Comparison of ENCODE assay signal across 8 cellular contexts in the genomic region with DNA sequence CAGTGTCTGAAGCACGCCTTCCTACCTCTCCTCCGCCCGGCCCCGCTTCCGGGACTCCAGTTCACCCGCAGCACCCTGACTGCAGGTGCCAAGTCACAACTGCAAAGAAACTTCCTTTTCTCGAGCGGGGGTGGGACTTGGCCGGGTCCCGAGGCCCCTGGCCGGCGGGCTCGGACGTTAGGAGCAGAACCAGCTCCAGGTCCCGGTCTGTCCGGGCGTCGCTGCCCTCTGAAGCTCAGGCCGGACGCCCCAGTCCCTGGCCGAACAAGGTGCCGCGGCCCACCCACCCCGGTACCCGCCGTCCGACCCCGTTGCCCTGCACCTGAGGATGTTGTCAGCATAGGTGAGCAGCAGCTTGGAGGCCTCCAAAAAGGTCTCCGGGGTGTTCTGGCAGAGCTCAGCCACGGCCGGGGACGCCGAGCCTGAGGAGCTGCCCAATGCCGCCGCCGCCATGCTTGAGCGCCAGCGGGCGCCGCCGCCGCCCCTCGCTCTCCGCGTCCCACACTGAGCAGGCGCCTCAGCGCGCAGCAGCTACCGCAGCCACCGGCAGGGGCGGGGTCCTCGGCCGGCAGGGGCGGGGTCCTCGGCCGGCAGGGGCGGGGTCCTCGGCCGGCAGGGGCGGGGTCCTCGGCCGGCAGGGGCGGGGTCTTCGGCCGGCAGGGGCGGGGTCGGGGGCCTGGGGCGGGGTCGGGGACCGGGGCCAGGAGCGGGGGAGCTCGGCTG. TPM values are rescaled to one million over a fixed set of nuclear protein-coding genes. Genes with fewer than 3 reads are reported as not detected.
A peak's percentile ranks its signal among the peaks of the same experiment; 100 is the strongest.
DNase-seq lines count a peak whose midpoint lies in the region; ATAC-seq, FAIRE-seq and TF ChIP-seq lines count a peak whose summit lies in the region.

A gene with protein sequence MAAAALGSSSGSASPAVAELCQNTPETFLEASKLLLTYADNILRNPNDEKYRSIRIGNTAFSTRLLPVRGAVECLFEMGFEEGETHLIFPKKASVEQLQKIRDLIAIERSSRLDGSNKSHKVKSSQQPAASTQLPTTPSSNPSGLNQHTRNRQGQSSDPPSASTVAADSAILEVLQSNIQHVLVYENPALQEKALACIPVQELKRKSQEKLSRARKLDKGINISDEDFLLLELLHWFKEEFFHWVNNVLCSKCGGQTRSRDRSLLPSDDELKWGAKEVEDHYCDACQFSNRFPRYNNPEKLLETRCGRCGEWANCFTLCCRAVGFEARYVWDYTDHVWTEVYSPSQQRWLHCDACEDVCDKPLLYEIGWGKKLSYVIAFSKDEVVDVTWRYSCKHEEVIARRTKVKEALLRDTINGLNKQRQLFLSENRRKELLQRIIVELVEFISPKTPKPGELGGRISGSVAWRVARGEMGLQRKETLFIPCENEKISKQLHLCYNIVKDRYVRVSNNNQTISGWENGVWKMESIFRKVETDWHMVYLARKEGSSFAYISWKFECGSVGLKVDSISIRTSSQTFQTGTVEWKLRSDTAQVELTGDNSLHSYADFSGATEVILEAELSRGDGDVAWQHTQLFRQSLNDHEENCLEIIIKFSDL (minus strand): TSS at position 506 of the 723 bp plus-strand sequence. CDS start 53 bp downstream, at position 453.

- H3K27me3 ChIP-seq in right atrium auricular region = no peaks in the 10 kb centered on the region

- ATAC-seq in HG02588 (IDR thresholded peaks at IDR 0.05; ENCODE audit: unreplicated experiment) = peak; percentile 75

- DNase-seq in GM12892 (ENCODE audit: insufficient read length) (peak; percentile 79), NCI-H1092 (lab: John Stamatoyannopoulos, UW) (peak; percentile 57), T-helper 2 cell (peak; percentile 74 to 91 (median 80)), amygdala (lab: John Stamatoyannopoulos, UW) (peak; percentile 16 to 88 (median 73)), right atrium auricular region (ENCODE audit: low spot score) (peak; percentile 80), putamen (ENCODE audit: low spot score) (peak; percentile 84), urothelium cell line (ENCODE audit: low spot score) (peak; percentile 92)

- H3K27ac ChIP-seq in right atrium auricular region = peak within 1 kb of the TSS; percentile 91 to 96

- peak within 1 kb of the TSS; percentile 75 to 95 for H3K4me3 ChIP-seq in right atrium auricular region

- peak; percentile 78; the same call in 1 of the 2 replicates for TF ChIP-seq POLR2A in GM12892 (IDR thresholded peaks at IDR 0.05; ENCODE audit: low read depth, low read length)

- H3K4me1 ChIP-seq in right atrium auricular region = peaks cover 0 to 13% of the 10 kb centered on the region in 2 donors

- H3K36me3 ChIP-seq in right atrium auricular region = peaks cover 2% of the 10 kb centered on the region

- TF ChIP-seq CTCF in right atrium auricular region (IDR thresholded peaks at IDR 0.05) = peak in 1 of 2 donors; percentile 23

- peak; percentile 84 for FAIRE-seq in GM12892 (lab: Jason Lieb, UNC)
- peak; percentile 13 for FAIRE-seq in urothelium cell line (lab: Jason Lieb, UNC)

- no peaks in the 10 kb centered on the region for H3K9me3 ChIP-seq in right atrium auricular region

RNA-seq across cellular contexts. Expression of the gene that starts here (rescaled TPM):
- 50.6 TPM for polyA plus RNA-seq in GM12892 (2012; ENCODE audit: missing spikeins)
- total RNA-seq in right atrium auricular region = 10 to 100 TPM; 20.2 to 21.8 TPM

Comparison
In these comparisons a context has a peak if more than half of its experiments do, and no peak if none do; other contexts are left out.
1. Peak in every context shown above with its lines: DNase-seq, ATAC-seq, H3K4me3 ChIP-seq and H3K27ac ChIP-seq.